In the genomic region with DNA sequence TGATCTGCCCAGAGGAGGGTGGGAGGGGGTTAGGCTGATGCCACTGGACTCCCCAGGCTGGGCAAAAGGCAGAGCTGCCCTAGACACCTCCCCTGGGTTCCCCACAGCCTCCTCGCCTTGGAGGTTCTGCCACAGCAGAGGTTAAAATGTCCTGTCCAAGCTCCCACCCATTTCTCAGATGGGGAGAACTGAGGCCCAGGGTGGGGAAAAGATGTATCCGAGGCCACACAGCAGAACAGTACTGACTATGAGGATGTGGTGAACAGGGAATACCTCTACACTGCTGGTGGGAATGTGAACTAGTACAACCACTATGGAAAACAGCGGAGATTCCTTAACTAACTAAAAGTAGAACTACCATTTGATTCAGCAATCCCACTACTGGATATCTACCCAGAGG, we compare ENCODE assay signal across 17 cellular contexts. TPM values are rescaled to one million over a fixed set of nuclear protein-coding genes. Genes with fewer than 3 reads are reported as not detected.
"Had no signal": no experiment of that assay in that cellular context is flagged by ENCODE, and none has a peak within 500 bp of the region (broad histone marks: within the 10 kb centered on the region; RNA-seq: fewer than 3 reads in every experiment).

No MANE protein-coding gene starts in this region.

RNA-seq across cellular contexts. Expression of gene SPDYE1, which starts 31.3 kb away (rescaled TPM):
- total RNA-seq: activated naive CD4-positive, alpha-beta T cell treated with anti-CD3 and anti-CD28 coated beads for 36 hours; activated naive CD4-positive, alpha-beta T cell treated with anti-CD3 and anti-CD28 coated beads, Interleukin-2, amount 50 U/mL, for 72 hours; activated naive CD8-positive, alpha-beta T cell treated with anti-CD3 and anti-CD28 coated beads for 36 hours; activated T-cell treated with anti-CD3 and anti-CD28 coated beads, Interleukin-2, amount 50 U/mL, for 4 hours; activated T-cell treated with anti-CD3 and anti-CD28 coated beads, Interleukin-2, amount 50 U/mL, for 72 hours; activated T-helper 1 cell treated with anti-CD3 and anti-CD28 coated beads, Interleukin-12 subunit alpha, Interleukin-12 subunit beta, Interleukin-2, Interleukin-4 antibody, amounts not matched to agents 30 ng/mL and 10 ng/mL and 1 ng/mL, durations not matched to agents 14 hours and 24 hours and 36 hours; activated T-helper 17 cell treated with anti-CD3 and anti-CD28 coated beads, Interleukin-2, amount 50 U/mL, for 72 hours; activated T-helper 2 cell treated with anti-CD3 and anti-CD28 coated beads, Interferon-gamma antibody, Interleukin-2, Interleukin-4, amounts not matched to agents 10 μg/mL and 5 μg/mL and 100 μg/mL, durations not matched to agents 14 hours and 24 hours and 36 hours; aorta; ascending aorta; astrocyte; body of pancreas; breast epithelium; bronchial epithelial cell; cardiac muscle cell; chondrocyte had no signal
- polyA plus RNA-seq: adrenal gland had no signal
